In genomic region chr2:63283273-63283672, GRCh38 we compare ENCODE assay signal across 7 cellular contexts.
"Had no signal": no experiment of that assay in that cellular context is flagged by ENCODE, and none has a peak within 500 bp of the region (broad histone marks: within the 10 kb centered on the region; RNA-seq: fewer than 3 reads in every experiment).

No MANE protein-coding gene starts in this region.

- FAIRE-seq: H54 had no signal

- H3K4me3 ChIP-seq: GM23338 had no signal

- ATAC-seq: GM23338 had no signal

- DNase-seq: H9, HCEC 1CT, IMR-90, KBM-7 had no signal

- H3K4me2 ChIP-seq: GM23338 had no signal

- H3K27ac ChIP-seq: HL-60 had no signal

- H2AFZ ChIP-seq: GM23338 had no signal
